ENCODE assay signal across 26 cellular contexts in the genomic region with DNA sequence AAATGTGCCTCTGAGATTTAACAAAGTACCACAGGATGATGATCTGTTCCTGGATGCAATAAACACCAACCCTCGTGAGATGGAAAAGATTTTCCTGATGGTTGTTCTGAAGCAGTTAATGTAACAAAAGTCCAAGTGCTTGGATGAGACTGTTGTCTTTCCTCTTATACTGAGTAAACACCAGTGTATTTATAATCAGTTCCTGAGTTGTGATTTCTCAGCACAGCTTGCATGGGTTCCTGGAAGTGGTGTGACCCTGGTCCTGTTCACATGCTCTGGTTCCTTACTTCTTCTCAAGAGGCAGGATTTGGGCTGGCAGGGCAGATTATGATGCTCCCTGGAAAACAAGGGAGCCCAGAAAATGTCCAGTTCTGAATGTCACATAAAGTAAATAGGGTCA.
"Had no signal": no experiment of that assay in that cellular context is flagged by ENCODE, and none has a peak within 500 bp of the region (broad histone marks: within the 10 kb centered on the region; RNA-seq: fewer than 3 reads in every experiment).

No MANE protein-coding gene starts in this region.

- H3K4me2 ChIP-seq: hepatocyte, neural progenitor cell had no signal

- H2AFZ ChIP-seq: hepatocyte, neural progenitor cell had no signal

- H3K27ac ChIP-seq: body of pancreas, esophagus squamous epithelium, gastroesophageal sphincter, hepatocyte, neural progenitor cell, thyroid gland had no signal

- H3K4me3 ChIP-seq: body of pancreas, esophagus squamous epithelium, gastroesophageal sphincter, hepatocyte, neural progenitor cell, stomach, thyroid gland had no signal

- H3K4me1 ChIP-seq: body of pancreas, neural progenitor cell had no signal

- H3K9me3 ChIP-seq: thyroid gland had no signal

- ATAC-seq: activated CD4-positive, alpha-beta T cell treated with anti-CD3 and anti-CD28 coated beads for 36 hours; activated CD8-positive, alpha-beta memory T cell treated with anti-CD3 and anti-CD28 coated beads, Interleukin-2, amount 10 ng/mL, durations not matched to agents 7 days and 5 days; activated CD8-positive, alpha-beta T cell treated with anti-CD3 and anti-CD28 coated beads, Interleukin-2, amount 10 ng/mL, durations not matched to agents 7 days and 5 days; body of pancreas; gastroesophageal sphincter; left cardiac atrium; left ventricle myocardium superior; natural killer cell; right cardiac atrium; stimulated activated naive B cell treated with anti-CD40 and anti-IgM and Interleukin-4, amounts not matched to agents 10 μg/mL and 1 μg/mL and 100 μg/mL, for 72 hours had no signal

- H3K79me2 ChIP-seq: hepatocyte had no signal

- DNase-seq: activated CD4-positive, alpha-beta T cell treated with anti-CD3 and anti-CD28 coated beads for 36 hours; activated CD4-positive, CD25-positive, alpha-beta regulatory T cell; activated CD8-positive, alpha-beta memory T cell treated with anti-CD3 and anti-CD28 coated beads, Interleukin-2, amount 10 ng/mL, durations not matched to agents 7 days and 5 days; activated CD8-positive, alpha-beta T cell treated with anti-CD3 and anti-CD28 coated beads, Interleukin-2, amount 10 ng/mL, durations not matched to agents 7 days and 5 days; activated effector memory CD4-positive, alpha-beta T cell treated with Interleukin-2 at 50 U/mL for 16 hours; activated naive CD4-positive, alpha-beta T cell treated with Interleukin-2 at 50 U/mL for 16 hours; activated T-cell treated with anti-CD3 and anti-CD28 coated beads for 4 hours; anterior cingulate cortex; body of pancreas; dermis blood vessel endothelial cell; effector CD4-positive, alpha-beta T cell; esophagus squamous epithelium; left cardiac atrium; left ventricle myocardium superior; mammary epithelial cell; natural killer cell; occipital lobe; right cardiac atrium; stimulated activated CD4-positive, alpha-beta T cell treated with anti-CD3 and anti-CD28 coated beads, Interleukin-15, amount 100 ng/mL, for 24 hours; stimulated activated CD4-positive, alpha-beta T cell treated with anti-CD3 and anti-CD28 coated beads, Interleukin-2, amount 100 ng/mL, for 24 hours; stimulated activated naive B cell treated with anti-CD40 and anti-IgM and Interleukin-4, amounts not matched to agents 10 μg/mL and 1 μg/mL and 100 μg/mL, for 72 hours; stomach; thyroid gland had no signal

- H3K9ac ChIP-seq: neural progenitor cell had no signal

- H3K36me3 ChIP-seq: esophagus squamous epithelium, gastroesophageal sphincter, neural progenitor cell, stomach, thyroid gland had no signal

- H3K27me3 ChIP-seq: body of pancreas, esophagus squamous epithelium, gastroesophageal sphincter, hepatocyte, neural progenitor cell, stomach, thyroid gland had no signal
